Comparison of ENCODE assay signal across 16 cellular contexts in the genomic region with DNA sequence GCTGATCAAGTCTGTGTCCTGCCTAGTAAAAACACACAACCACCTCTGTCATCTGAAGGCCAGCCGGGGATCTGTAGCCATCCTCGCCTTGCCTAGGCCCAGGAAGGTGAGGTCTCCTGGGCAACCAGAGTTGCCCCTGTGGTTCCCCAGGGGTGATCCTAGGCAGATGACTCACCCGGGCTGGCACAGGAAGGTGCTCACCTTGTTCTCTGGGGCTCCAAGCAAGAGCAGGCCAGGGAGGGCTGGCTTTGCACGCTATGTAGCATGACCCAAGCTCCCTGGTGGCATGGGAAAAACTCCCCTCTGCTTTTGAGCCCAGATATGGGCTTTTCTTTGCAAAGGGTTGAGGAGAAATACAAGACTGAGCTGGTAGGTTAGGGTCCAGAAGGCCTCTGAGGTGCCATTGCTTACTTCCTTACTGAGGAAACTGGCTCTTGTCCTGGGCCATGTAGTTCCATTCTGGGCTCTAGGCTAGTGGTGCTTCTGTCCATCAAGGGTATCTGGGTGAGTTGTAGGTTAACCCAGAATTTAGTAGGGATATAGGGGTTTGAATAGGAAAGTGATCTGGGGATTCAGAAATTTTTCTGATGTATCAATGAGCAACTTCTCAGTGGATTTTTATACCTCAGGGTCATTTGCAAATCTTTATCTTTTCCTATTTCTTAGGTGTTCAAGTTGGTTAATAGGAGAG.
A peak's percentile ranks its signal among the peaks of the same experiment; 100 is the strongest.
DNase-seq lines count a peak whose midpoint lies in the region; ATAC-seq and TF ChIP-seq lines count a peak whose summit lies in the region.
"Had no signal": no experiment of that assay in that cellular context is flagged by ENCODE, and none has a peak within 500 bp of the region (broad histone marks: within the 10 kb centered on the region; RNA-seq: fewer than 3 reads in every experiment).

No MANE protein-coding gene starts in this region.

- peaks cover 0 to 5% of the 10 kb centered on the region in 2 donors for H3K36me3 Mint-ChIP-seq in activated naive CD4-positive, alpha-beta T cell treated with anti-CD3 and anti-CD28 coated beads, Interleukin-2, amount 50 U/mL, for 72 hours

- DNase-seq in activated naive CD4-positive, alpha-beta T cell treated with anti-CD3 and anti-CD28 coated beads, Interleukin-2, amount 50 U/mL, for 72 hours (ENCODE audit: low spot score in 2 of 2): no peak
- no peak for DNase-seq in activated naive CD4-positive, alpha-beta T cell treated with anti-CD3 and anti-CD28 coated beads, Interleukin-2, amount 50 U/mL, for 16 hours
- DNase-seq in PC-9 (peak in 1 of 2 experiments; percentile 18), esophagus muscularis mucosa (ENCODE audit: extremely low spot score) (peak; percentile 64), NCI-H2196 (lab: John Stamatoyannopoulos, UW; ENCODE audit: unreplicated experiment) (no peak), GF-D8 (lab: John Stamatoyannopoulos, UW) (no peak), erythroblast (lab: John Stamatoyannopoulos, UW) (no peak)
- no peak for DNase-seq in stimulated activated naive CD8-positive, alpha-beta T cell treated with anti-CD3 and anti-CD28 coated beads, Interleukin-15, amount 100 ng/mL, for 72 hours
- DNase-seq: activated effector memory CD4-positive, alpha-beta T cell treated with anti-CD3 and anti-CD28 coated beads, Interleukin-2, amount 50 U/mL, for 16 hours; cortex of kidney; left ventricle myocardium superior; NCI-H1105; NCI-H774; occipital lobe; testis had no signal

- H3K9me3 ChIP-seq in PC-9 (ENCODE audit: insufficient read depth, low read depth) (no peaks in the 10 kb centered on the region), esophagus muscularis mucosa (no peaks in the 10 kb centered on the region)
- H3K9me3 ChIP-seq: gastroesophageal sphincter, testis had no signal

- H3K27ac ChIP-seq in PC-9 (no peak overlapping the region), esophagus muscularis mucosa (replicated peaks in 1 of 4) (no peak overlapping the region)
- H3K27ac ChIP-seq: gastroesophageal sphincter, testis had no signal

- BruUV-seq in PC-9 (replicated peaks; lab: Mats Ljungman, UMichigan): TSS peak; percentile 5

- no peak for TF ChIP-seq EP300 in esophagus muscularis mucosa (IDR thresholded peaks at IDR 0.05)

- POLR2A ChIA-PET in PC-9 (lab: Charles Lee; ENCODE audit: unreplicated experiment): no interaction called here

- no peak overlapping the region for H3K4me3 ChIP-seq in PC-9
- no peak overlapping the region for H3K4me3 ChIP-seq in esophagus muscularis mucosa
- H3K4me3 ChIP-seq: gastroesophageal sphincter, testis had no signal

- no peaks in the 10 kb centered on the region for H3K9me3 Mint-ChIP-seq in activated naive CD4-positive, alpha-beta T cell treated with anti-CD3 and anti-CD28 coated beads, Interleukin-2, amount 50 U/mL, for 72 hours
- no peaks in the 10 kb centered on the region for H3K9me3 Mint-ChIP-seq in stimulated activated naive CD8-positive, alpha-beta T cell treated with anti-CD3 and anti-CD28 coated beads, Interleukin-15, amount 100 ng/mL, for 72 hours

- 80% methylated on average over 1 of the region's 4 CpGs for WGBS in esophagus muscularis mucosa

- H3K4me1 ChIP-seq in PC-9 (replicated peaks; ENCODE audit: insufficient read depth) (no peaks in the 10 kb centered on the region), esophagus muscularis mucosa (peaks cover 0 to 5% (median 1%) of the 10 kb centered on the region in 4 donors)
- H3K4me1 ChIP-seq: gastroesophageal sphincter, testis had no signal

- H3K4me2 ChIP-seq in PC-9: no peak overlapping the region

- no peak for TF ChIP-seq CTCF in PC-9 (conservative IDR thresholded peaks at IDR 0.05)
- TF ChIP-seq CTCF in esophagus muscularis mucosa (IDR thresholded peaks at IDR 0.05): no peak

- no peaks in the 10 kb centered on the region for H3K9me2 ChIP-seq in PC-9 (ENCODE audit: insufficient read depth)

- H3K36me3 ChIP-seq in PC-9 (ENCODE audit: low read depth): peaks cover 4% of the 10 kb centered on the region; the same call in 1 of the 2 replicates
- peaks cover 9 to 74% (median 57%) of the 10 kb centered on the region in 4 donors for H3K36me3 ChIP-seq in esophagus muscularis mucosa

- no peaks in the 10 kb centered on the region for H3K27me3 ChIP-seq in PC-9 (ENCODE audit: insufficient read depth, low read depth)
- no peaks in the 10 kb centered on the region for H3K27me3 ChIP-seq in esophagus muscularis mucosa
- H3K27me3 ChIP-seq: gastroesophageal sphincter, testis had no signal

- TF ChIP-seq POLR2A in esophagus muscularis mucosa (IDR thresholded peaks at IDR 0.05; ENCODE audit: low read depth) (no peak), erythroblast (IDR thresholded peaks at IDR 0.05; ENCODE audit: low read length) (no peak)

- peak; percentile 28 to 44 for ATAC-seq in activated naive CD4-positive, alpha-beta T cell treated with anti-CD3 and anti-CD28 coated beads, Interleukin-2, amount 50 U/mL, for 72 hours
- ATAC-seq in stimulated activated naive CD8-positive, alpha-beta T cell treated with anti-CD3 and anti-CD28 coated beads, Interleukin-15, amount 100 ng/mL, for 72 hours: peak; percentile 58
- ATAC-seq: gastroesophageal sphincter, left ventricle myocardium superior had no signal

- H3K27me3 Mint-ChIP-seq in stimulated activated naive CD8-positive, alpha-beta T cell treated with anti-CD3 and anti-CD28 coated beads, Interleukin-15, amount 100 ng/mL, for 72 hours: no peaks in the 10 kb centered on the region

- peak overlapping the region in 1 of 2 donors; percentile 73 for H3K27ac Mint-ChIP-seq in activated naive CD4-positive, alpha-beta T cell treated with anti-CD3 and anti-CD28 coated beads, Interleukin-2, amount 50 U/mL, for 72 hours
- peak overlapping the region in 1 of 2 donors; percentile 56 for H3K27ac Mint-ChIP-seq in stimulated activated naive CD8-positive, alpha-beta T cell treated with anti-CD3 and anti-CD28 coated beads, Interleukin-15, amount 100 ng/mL, for 72 hours

- H3F3A ChIP-seq in PC-9 (ENCODE audit: insufficient read depth, low read depth): peaks cover 16% of the 10 kb centered on the region

- H4K20me1 ChIP-seq in PC-9 (ENCODE audit: insufficient read depth): no peaks in the 10 kb centered on the region

- CTCF ChIA-PET in PC-9 (lab: Charles Lee): interaction anchor here (0.5 kb wide), 1 partner anchor 164 kb away, joined by 3 read pairs; no protein-coding TSS in a partner anchor

- no peaks in the 10 kb centered on the region for H3K4me1 Mint-ChIP-seq in stimulated activated naive CD8-positive, alpha-beta T cell treated with anti-CD3 and anti-CD28 coated beads, Interleukin-15, amount 100 ng/mL, for 72 hours

- H3K4me3 Mint-ChIP-seq in stimulated activated naive CD8-positive, alpha-beta T cell treated with anti-CD3 and anti-CD28 coated beads, Interleukin-15, amount 100 ng/mL, for 72 hours: no peak overlapping the region

- H3K79me2 ChIP-seq in PC-9 (ENCODE audit: low read depth): no peaks in the 10 kb centered on the region

- H2AFZ ChIP-seq in PC-9: no peak overlapping the region

- intact Hi-C loops in PC-9 (cut with micrococcal nuclease; ENCODE audit: unreplicated experiment): no loop called here
- intact Hi-C loops in esophagus muscularis mucosa (cut with DNase I): no loop called here
